Comparison of ENCODE assay signal across 21 cellular contexts in genomic region chr11:69360606-69361005, GRCh38.
DNase-seq lines count a peak whose midpoint lies in the region; ATAC-seq and TF ChIP-seq lines count a peak whose summit lies in the region.
"Had no signal": no experiment of that assay in that cellular context is flagged by ENCODE, and none has a peak within 500 bp of the region (broad histone marks: within the 10 kb centered on the region; RNA-seq: fewer than 3 reads in every experiment).

No MANE protein-coding gene starts in this region.

- peak; percentile 2 for DNase-seq in stimulated activated CD4-positive, alpha-beta T cell treated with anti-CD3 and anti-CD28 coated beads, Interleukin-4, amount 100 ng/mL, for 24 hours
- DNase-seq in stimulated activated CD4-positive, alpha-beta T cell treated with anti-CD3 and anti-CD28 coated beads, Interleukin-1b, Interleukin-23, amount 100 ng/mL, for 48 hours, result no peak
- DNase-seq in adipocyte (ENCODE audit: low read depth), result no peak
- peak; percentile 20 for DNase-seq in lower lobe of right lung
- DNase-seq in ureter (ENCODE audit: low spot score), result peak; percentile 7
- DNase-seq in NCI-H1694 treated with DMSO at 0.1 percent for 48 hours (lab: John Stamatoyannopoulos, UW), result no peak
- DNase-seq in amniotic stem cell (lab: John Stamatoyannopoulos, UW), result no peak
- no peak for DNase-seq in DMS79 treated with DMSO at 0.1 percent for 48 hours (lab: John Stamatoyannopoulos, UW)
- DNase-seq: activated CD4-positive, alpha-beta T cell treated with anti-CD3 and anti-CD28 coated beads, Interleukin-2, amount 50 U/mL, for 4 hours; DND-41; Karpas-422; NCI-H1048; NCI-H2029; NCI-H226; stimulated activated naive CD4-positive, alpha-beta T cell; T-helper 2 cell had no signal

- H3K27ac ChIP-seq in lower lobe of right lung, result no peak overlapping the region
- H3K27ac ChIP-seq: SK-N-MC, transverse colon had no signal

- peak overlapping the region; percentile 86 for H3K9ac ChIP-seq in adipocyte (ENCODE audit: low read length)

- peaks cover 9% of the 10 kb centered on the region for H3K9me3 ChIP-seq in adipocyte (ENCODE audit: control insufficient read depth, low read length)
- H3K9me3 ChIP-seq in lower lobe of right lung, result peaks cover 7% of the 10 kb centered on the region

- H3K4me1 ChIP-seq in adipocyte (ENCODE audit: control insufficient read depth, insufficient read depth, low read length), result peaks cover 35% of the 10 kb centered on the region
- H3K4me1 ChIP-seq in lower lobe of right lung, result peaks cover 6% of the 10 kb centered on the region
- H3K4me1 ChIP-seq: transverse colon had no signal

- H3K36me3 ChIP-seq in adipocyte (ENCODE audit: control insufficient read depth, insufficient read depth, low read length, severe bottlenecking) (no peaks in the 10 kb centered on the region), lower lobe of right lung (no peaks in the 10 kb centered on the region)
- H3K36me3 ChIP-seq: transverse colon had no signal

- TF ChIP-seq CTCF in lower lobe of right lung (IDR thresholded peaks at IDR 0.05), result no peak

- ATAC-seq in lower lobe of right lung, result peak in 1 of 2 donors; percentile 8
- ATAC-seq: activated naive CD4-positive, alpha-beta T cell treated with anti-CD3 and anti-CD28 coated beads, Interleukin-2, amount 50 U/mL, for 72 hours; CD8-positive, alpha-beta T cell had no signal

- H3K4me3 ChIP-seq in adipocyte (ENCODE audit: low read length) (peak overlapping the region; percentile 18), lower lobe of right lung (no peak overlapping the region)
- H3K4me3 ChIP-seq: lung, SK-N-MC, transverse colon had no signal

- intact Hi-C loops in lower lobe of right lung (cut with DNase I), result no loop called here

- no peaks in the 10 kb centered on the region for H3K27me3 ChIP-seq in adipocyte (replicated peaks; ENCODE audit: control insufficient read depth, insufficient read depth, low read length)
- H3K27me3 ChIP-seq in lower lobe of right lung (ENCODE audit: low read depth), result no peaks in the 10 kb centered on the region
- H3K27me3 ChIP-seq: transverse colon had no signal

Comparison
In these comparisons a context has a peak if more than half of its experiments do, and no peak if none do; other contexts are left out.
1. DNase-seq: peak in stimulated activated CD4-positive, alpha-beta T cell treated with anti-CD3 and anti-CD28 coated beads, Interleukin-4, amount 100 ng/mL, for 24 hours (single experiment), lower lobe of right lung (single experiment) and ureter (single experiment); none in stimulated activated CD4-positive, alpha-beta T cell treated with anti-CD3 and anti-CD28 coated beads, Interleukin-1b, Interleukin-23, amount 100 ng/mL, for 48 hours (single experiment), adipocyte (single experiment), NCI-H1694 treated with DMSO at 0.1 percent for 48 hours (single experiment), amniotic stem cell (single experiment) and DMS79 treated with DMSO at 0.1 percent for 48 hours (single experiment).